Comparison of ENCODE assay signal across 1 cellular context in genomic region chr12:81974762-81975161, GRCh38.
TF ChIP-seq lines count a peak whose summit lies in the region.

No MANE protein-coding gene starts in this region.

TF ChIP-seq in GM12878, 131 proteins besides CTCF, POLR2A, EP300 and RAD21 (continued from another document):
- TF ChIP-seq, protein P1, sequence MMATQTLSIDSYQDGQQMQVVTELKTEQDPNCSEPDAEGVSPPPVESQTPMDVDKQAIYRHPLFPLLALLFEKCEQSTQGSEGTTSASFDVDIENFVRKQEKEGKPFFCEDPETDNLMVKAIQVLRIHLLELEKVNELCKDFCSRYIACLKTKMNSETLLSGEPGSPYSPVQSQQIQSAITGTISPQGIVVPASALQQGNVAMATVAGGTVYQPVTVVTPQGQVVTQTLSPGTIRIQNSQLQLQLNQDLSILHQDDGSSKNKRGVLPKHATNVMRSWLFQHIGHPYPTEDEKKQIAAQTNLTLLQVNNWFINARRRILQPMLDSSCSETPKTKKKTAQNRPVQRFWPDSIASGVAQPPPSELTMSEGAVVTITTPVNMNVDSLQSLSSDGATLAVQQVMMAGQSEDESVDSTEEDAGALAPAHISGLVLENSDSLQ (IDR thresholded peaks at IDR 0.05), result no peak
- no peak for TF ChIP-seq NFIC (IDR thresholded peaks at IDR 0.05; ENCODE audit: low read depth, low read length)
